In genomic region chr2:23926750-23927627, GRCh38 we compare ENCODE assay signal across 8 cellular contexts.
A peak's percentile ranks its signal among the peaks of the same experiment; 100 is the strongest.
DNase-seq lines count a peak whose midpoint lies in the region; ATAC-seq and TF ChIP-seq lines count a peak whose summit lies in the region.

Gene ATAD2B, minus strand, starts transcription at chr2:23927123. Its CDS starts 353 bp downstream, at chr2:23926770.

- H3K9me3 ChIP-seq in mucosa of stomach (ENCODE audit: control insufficient read depth, low read length) = no peaks in the 10 kb centered on the region

- peak; percentile 93 for TF ChIP-seq POLR2A in erythroblast (IDR thresholded peaks at IDR 0.05; ENCODE audit: low read length)

- ATAC-seq in GM21576 (IDR thresholded peaks at IDR 0.05; ENCODE audit: unreplicated experiment) = peak; percentile 61

- H3K9ac ChIP-seq in mucosa of stomach (ENCODE audit: low read length) = peak within 1 kb of the TSS; percentile 99

- no peak for TF ChIP-seq EP300 in Ishikawa (IDR thresholded peaks at IDR 0.05; ENCODE audit: borderline replicate concordance)

- no peaks in the 10 kb centered on the region for H3K27me3 ChIP-seq in mucosa of stomach (ENCODE audit: control insufficient read depth, insufficient read depth, low read length)

- DNase-seq in DMS153 treated with DMSO at 0.1 percent for 48 hours (lab: John Stamatoyannopoulos, UW; ENCODE audit: unreplicated experiment) (peak; percentile 89), OCI-M2 (lab: John Stamatoyannopoulos, UW; ENCODE audit: unreplicated experiment) (peak; percentile 45), activated T-cell treated with anti-CD3 and anti-CD28 coated beads for 48 hours (ENCODE audit: low read depth) (peak; percentile 96), erythroblast (lab: John Stamatoyannopoulos, UW) (peak; percentile 97 to 99)
- DNase-seq in stimulated activated CD8-positive, alpha-beta memory T cell treated with anti-CD3 and anti-CD28 coated beads, Interleukin-7, amount 100 ng/mL, for 1 hour (ENCODE audit: low read depth in 2 of 2) = peak; percentile 86 to 89

- H3K36me3 ChIP-seq in mucosa of stomach (ENCODE audit: control insufficient read depth, insufficient read depth, low read length) = no peaks in the 10 kb centered on the region

- peaks cover 13% of the 10 kb centered on the region for H3K4me1 ChIP-seq in mucosa of stomach (ENCODE audit: control insufficient read depth, insufficient read depth, low read length)

- TF ChIP-seq RAD21 in Ishikawa (IDR thresholded peaks at IDR 0.05; ENCODE audit: low read depth) = peak; percentile 68; the same call in 1 of the 2 replicates

- peak within 1 kb of the TSS; percentile 94 for H3K4me3 ChIP-seq in mucosa of stomach (ENCODE audit: low read length)

TF ChIP-seq in Ishikawa, 13 proteins besides CTCF, POLR2A, EP300 and RAD21:
- TF ChIP-seq CREB1 (IDR thresholded peaks at IDR 0.05; ENCODE audit: low read depth) (no peak), TEAD4 (IDR thresholded peaks at IDR 0.05) (no peak), TAF1 (IDR thresholded peaks at IDR 0.05; ENCODE audit: low read depth) (peak; percentile 82), USF1 (IDR thresholded peaks at IDR 0.05) (no peak), MAX (IDR thresholded peaks at IDR 0.05) (peak; percentile 67; the same call in 1 of the 2 replicates), NFIC (IDR thresholded peaks at IDR 0.05) (no peak; the same call in 1 of the 2 replicates), CEBPB (IDR thresholded peaks at IDR 0.05) (no peak), TCF12 (IDR thresholded peaks at IDR 0.05; ENCODE audit: low read depth) (no peak), FOXM1 (IDR thresholded peaks at IDR 0.05; ENCODE audit: borderline replicate concordance, low read depth) (no peak), ZBTB7A (IDR thresholded peaks at IDR 0.05; ENCODE audit: low read depth) (no peak; the same call in 1 of the 2 replicates), YY1 (IDR thresholded peaks at IDR 0.05; ENCODE audit: low read depth) (peak; percentile 90), EGR1 (IDR thresholded peaks at IDR 0.05) (peak; percentile 41; the same call in 1 of the 2 replicates)
- TF ChIP-seq, protein P1, sequence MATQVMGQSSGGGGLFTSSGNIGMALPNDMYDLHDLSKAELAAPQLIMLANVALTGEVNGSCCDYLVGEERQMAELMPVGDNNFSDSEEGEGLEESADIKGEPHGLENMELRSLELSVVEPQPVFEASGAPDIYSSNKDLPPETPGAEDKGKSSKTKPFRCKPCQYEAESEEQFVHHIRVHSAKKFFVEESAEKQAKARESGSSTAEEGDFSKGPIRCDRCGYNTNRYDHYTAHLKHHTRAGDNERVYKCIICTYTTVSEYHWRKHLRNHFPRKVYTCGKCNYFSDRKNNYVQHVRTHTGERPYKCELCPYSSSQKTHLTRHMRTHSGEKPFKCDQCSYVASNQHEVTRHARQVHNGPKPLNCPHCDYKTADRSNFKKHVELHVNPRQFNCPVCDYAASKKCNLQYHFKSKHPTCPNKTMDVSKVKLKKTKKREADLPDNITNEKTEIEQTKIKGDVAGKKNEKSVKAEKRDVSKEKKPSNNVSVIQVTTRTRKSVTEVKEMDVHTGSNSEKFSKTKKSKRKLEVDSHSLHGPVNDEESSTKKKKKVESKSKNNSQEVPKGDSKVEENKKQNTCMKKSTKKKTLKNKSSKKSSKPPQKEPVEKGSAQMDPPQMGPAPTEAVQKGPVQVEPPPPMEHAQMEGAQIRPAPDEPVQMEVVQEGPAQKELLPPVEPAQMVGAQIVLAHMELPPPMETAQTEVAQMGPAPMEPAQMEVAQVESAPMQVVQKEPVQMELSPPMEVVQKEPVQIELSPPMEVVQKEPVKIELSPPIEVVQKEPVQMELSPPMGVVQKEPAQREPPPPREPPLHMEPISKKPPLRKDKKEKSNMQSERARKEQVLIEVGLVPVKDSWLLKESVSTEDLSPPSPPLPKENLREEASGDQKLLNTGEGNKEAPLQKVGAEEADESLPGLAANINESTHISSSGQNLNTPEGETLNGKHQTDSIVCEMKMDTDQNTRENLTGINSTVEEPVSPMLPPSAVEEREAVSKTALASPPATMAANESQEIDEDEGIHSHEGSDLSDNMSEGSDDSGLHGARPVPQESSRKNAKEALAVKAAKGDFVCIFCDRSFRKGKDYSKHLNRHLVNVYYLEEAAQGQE (IDR thresholded peaks at IDR 0.05; ENCODE audit: low read depth) = no peak

Comparison
In these comparisons a context has a peak if more than half of its experiments do, and no peak if none do; other contexts are left out.
1. Peak in every context shown above with its lines: DNase-seq, ATAC-seq and H3K4me3 ChIP-seq.
2. DNase-seq: peak in every context shown above with its lines; median percentile 98 in erythroblast; 96 in activated T-cell treated with anti-CD3 and anti-CD28 coated beads for 48 hours; 89 in DMS153 treated with DMSO at 0.1 percent for 48 hours; 88 in stimulated activated CD8-positive, alpha-beta memory T cell treated with anti-CD3 and anti-CD28 coated beads, Interleukin-7, amount 100 ng/mL, for 1 hour; 45 in OCI-M2.